21 cellular contexts compared by ENCODE assay signal in genomic region chr7:69661342-69661741, GRCh38.
"Had no signal": no experiment of that assay in that cellular context is flagged by ENCODE, and none has a peak within 500 bp of the region (broad histone marks: within the 10 kb centered on the region; RNA-seq: fewer than 3 reads in every experiment).

No MANE protein-coding gene starts in this region.

- DNase-seq: activated CD4-positive, alpha-beta T cell treated with anti-CD3 and anti-CD28 coated beads for 1 hour; activated CD4-positive, alpha-beta T cell treated with anti-CD3 and anti-CD28 coated beads, Interleukin-2, amount 50 U/mL, for 48 hours; activated CD8-positive, alpha-beta memory T cell treated with anti-CD3 and anti-CD28 coated beads, Interleukin-2, amount 10 ng/mL, durations not matched to agents 7 days and 5 days; activated effector memory CD4-positive, alpha-beta T cell treated with anti-CD3 and anti-CD28 coated beads, Interleukin-2, amount 50 U/mL, for 16 hours; activated T-cell treated with anti-CD3 and anti-CD28 coated beads, Interleukin-2, amount 50 U/mL, for 24 hours; amniotic stem cell; body of pancreas; effector memory CD8-positive, alpha-beta T cell; hippocampal formation; left ventricle myocardium superior; mesenchymal stem cell; right lobe of liver; spleen; stimulated activated CD4-positive, alpha-beta T cell treated with anti-CD3 and anti-CD28 coated beads, Interleukin-2, amount 100 ng/mL, for 24 hours; stimulated activated naive CD4-positive, alpha-beta T cell had no signal

- ATAC-seq: activated CD8-positive, alpha-beta memory T cell treated with anti-CD3 and anti-CD28 coated beads, Interleukin-2, amount 10 ng/mL, durations not matched to agents 7 days and 5 days; activated naive CD4-positive, alpha-beta T cell treated with anti-CD3 and anti-CD28 coated beads, Interleukin-2, amount 50 U/mL, for 72 hours; body of pancreas; effector memory CD8-positive, alpha-beta T cell; left ventricle myocardium superior; right lobe of liver had no signal

- H3K9me3 ChIP-seq: body of pancreas, prostate gland, right lobe of liver, spleen, suprapubic skin, upper lobe of left lung had no signal

- H3K36me3 ChIP-seq: prostate gland, right lobe of liver, spleen, suprapubic skin, upper lobe of left lung had no signal

- H3K27ac Mint-ChIP-seq: activated CD8-positive, alpha-beta memory T cell treated with anti-CD3 and anti-CD28 coated beads, Interleukin-2, amount 10 ng/mL, durations not matched to agents 7 days and 5 days; activated naive CD4-positive, alpha-beta T cell treated with anti-CD3 and anti-CD28 coated beads, Interleukin-2, amount 50 U/mL, for 72 hours; activated T-cell treated with anti-CD3 and anti-CD28 coated beads, Interleukin-2, amount 50 U/mL, for 24 hours; dendritic cell treated with granulocyte-macrophage colony-stimulating factor and Interleukin-4, amounts not matched to agents 40 ng/mL and 50 ng/mL, for 4 days; effector memory CD8-positive, alpha-beta T cell had no signal

- H3K27me3 Mint-ChIP-seq: dendritic cell treated with granulocyte-macrophage colony-stimulating factor and Interleukin-4, amounts not matched to agents 40 ng/mL and 50 ng/mL, for 4 days had no signal

- H3K27ac ChIP-seq: body of pancreas, prostate gland, right lobe of liver, spleen, suprapubic skin, upper lobe of left lung had no signal

- H3K4me1 ChIP-seq: prostate gland, right lobe of liver had no signal

- H3K27me3 ChIP-seq: body of pancreas, right lobe of liver, spleen, suprapubic skin, upper lobe of left lung had no signal

- H3K36me3 Mint-ChIP-seq: activated CD8-positive, alpha-beta memory T cell treated with anti-CD3 and anti-CD28 coated beads, Interleukin-2, amount 10 ng/mL, durations not matched to agents 7 days and 5 days; activated naive CD4-positive, alpha-beta T cell treated with anti-CD3 and anti-CD28 coated beads, Interleukin-2, amount 50 U/mL, for 72 hours had no signal

- H3K9me3 Mint-ChIP-seq: activated naive CD4-positive, alpha-beta T cell treated with anti-CD3 and anti-CD28 coated beads, Interleukin-2, amount 50 U/mL, for 72 hours; activated T-cell treated with anti-CD3 and anti-CD28 coated beads, Interleukin-2, amount 50 U/mL, for 24 hours; dendritic cell treated with granulocyte-macrophage colony-stimulating factor and Interleukin-4, amounts not matched to agents 40 ng/mL and 50 ng/mL, for 4 days; effector memory CD8-positive, alpha-beta T cell; nephron had no signal

- H3K4me3 ChIP-seq: body of pancreas, prostate gland, right lobe of liver, spleen, suprapubic skin, upper lobe of left lung had no signal

- H3K4me3 Mint-ChIP-seq: activated CD8-positive, alpha-beta memory T cell treated with anti-CD3 and anti-CD28 coated beads, Interleukin-2, amount 10 ng/mL, durations not matched to agents 7 days and 5 days; activated T-cell treated with anti-CD3 and anti-CD28 coated beads, Interleukin-2, amount 50 U/mL, for 24 hours; dendritic cell treated with granulocyte-macrophage colony-stimulating factor and Interleukin-4, amounts not matched to agents 40 ng/mL and 50 ng/mL, for 4 days; effector memory CD8-positive, alpha-beta T cell; nephron had no signal
